24 cellular contexts compared by ENCODE assay signal in genomic region chr2:11397513-11397912, GRCh38.
"Had no signal": no experiment of that assay in that cellular context is flagged by ENCODE, and none has a peak within 500 bp of the region (broad histone marks: within the 10 kb centered on the region; RNA-seq: fewer than 3 reads in every experiment).

No MANE protein-coding gene starts in this region.

- H3K4me2 ChIP-seq: hepatocyte had no signal

- H3K9me3 Mint-ChIP-seq: activated T-cell treated with anti-CD3 and anti-CD28 coated beads, Interleukin-2, amount 50 U/mL, for 4 hours; activated T-helper 2 cell treated with anti-CD3 and anti-CD28 coated beads, Interferon-gamma antibody, Interleukin-2, Interleukin-4, amounts not matched to agents 10 μg/mL and 5 μg/mL and 100 μg/mL, durations not matched to agents 14 hours and 24 hours and 36 hours; immature natural killer cell; stimulated activated effector memory CD8-positive, alpha-beta T cell treated with anti-CD3 and anti-CD28 coated beads, Interleukin-12 subunit alpha, Interleukin-12 subunit beta, amount 100 ng/mL, for 72 hours; T-helper 2 cell treated with Interferon-gamma antibody and Interleukin-4, amounts not matched to agents 5 μg/mL and 100 μg/mL, for 36 hours had no signal

- H3K79me2 ChIP-seq: hepatocyte had no signal

- H3K27ac ChIP-seq: coronary artery, hepatocyte, lower lobe of right lung, stomach, suprapubic skin, tibial nerve, uterus had no signal

- H3K36me3 Mint-ChIP-seq: activated naive CD8-positive, alpha-beta T cell; immature natural killer cell; stimulated activated effector memory CD8-positive, alpha-beta T cell treated with anti-CD3 and anti-CD28 coated beads, Interleukin-12 subunit alpha, Interleukin-12 subunit beta, amount 100 ng/mL, for 72 hours had no signal

- H3K4me3 Mint-ChIP-seq: activated naive CD8-positive, alpha-beta T cell; activated T-cell treated with anti-CD3 and anti-CD28 coated beads, Interleukin-2, amount 50 U/mL, for 4 hours; endodermal cell; immature natural killer cell; stimulated activated effector memory CD8-positive, alpha-beta T cell treated with anti-CD3 and anti-CD28 coated beads, Interleukin-12 subunit alpha, Interleukin-12 subunit beta, amount 100 ng/mL, for 72 hours; T-helper 2 cell treated with Interferon-gamma antibody and Interleukin-4, amounts not matched to agents 5 μg/mL and 100 μg/mL, for 36 hours had no signal

- H3K27me3 ChIP-seq: hepatocyte, stomach, suprapubic skin, tibial nerve, uterus had no signal

- H3K36me3 ChIP-seq: lower lobe of right lung, stomach, suprapubic skin, tibial nerve, uterus had no signal

- H3K4me3 ChIP-seq: coronary artery, hepatocyte, lower lobe of right lung, mucosa of descending colon, stomach, suprapubic skin, tibial nerve, uterus had no signal

- H3K9me3 ChIP-seq: lower lobe of right lung, mucosa of descending colon, stomach, suprapubic skin, tibial nerve, uterus had no signal

- H3K4me1 Mint-ChIP-seq: immature natural killer cell; stimulated activated effector memory CD8-positive, alpha-beta T cell treated with anti-CD3 and anti-CD28 coated beads, Interleukin-12 subunit alpha, Interleukin-12 subunit beta, amount 100 ng/mL, for 72 hours had no signal

- ATAC-seq: activated T-cell treated with anti-CD3 and anti-CD28 coated beads, Interleukin-2, amount 50 U/mL, for 4 hours; mucosa of descending colon; sciatic nerve; stimulated activated effector memory CD8-positive, alpha-beta T cell treated with anti-CD3 and anti-CD28 coated beads, Interleukin-12 subunit alpha, Interleukin-12 subunit beta, amount 100 ng/mL, for 72 hours had no signal

- H2AFZ ChIP-seq: hepatocyte had no signal

- H3K27me3 Mint-ChIP-seq: activated naive CD8-positive, alpha-beta T cell had no signal

- DNase-seq: activated CD4-positive, alpha-beta T cell treated with anti-CD3 and anti-CD28 coated beads for 1 hour; activated CD4-positive, alpha-beta T cell treated with anti-CD3 and anti-CD28 coated beads, Interleukin-2, amount 50 U/mL, for 1 hour; activated CD8-positive, alpha-beta memory T cell treated with anti-CD3 and anti-CD28 coated beads for 24 hours; activated CD8-positive, alpha-beta memory T cell treated with anti-CD3 and anti-CD28 coated beads, Interleukin-2, amount 50 U/mL, for 4 hours; activated naive CD4-positive, alpha-beta T cell; activated T-cell treated with anti-CD3 and anti-CD28 coated beads, Interleukin-2, amount 50 U/mL, for 4 hours; immature natural killer cell; mesendoderm; small intestine; stimulated activated CD4-positive, alpha-beta T cell treated with anti-CD3 and anti-CD28 coated beads, Interleukin-2, amount 100 ng/mL, for 24 hours; stomach; uterus had no signal

- H3K27ac Mint-ChIP-seq: activated naive CD8-positive, alpha-beta T cell; activated T-helper 2 cell treated with anti-CD3 and anti-CD28 coated beads, Interferon-gamma antibody, Interleukin-2, Interleukin-4, amounts not matched to agents 10 μg/mL and 5 μg/mL and 100 μg/mL, durations not matched to agents 14 hours and 24 hours and 36 hours; endodermal cell; immature natural killer cell; stimulated activated effector memory CD8-positive, alpha-beta T cell treated with anti-CD3 and anti-CD28 coated beads, Interleukin-12 subunit alpha, Interleukin-12 subunit beta, amount 100 ng/mL, for 72 hours; T-helper 2 cell treated with Interferon-gamma antibody and Interleukin-4, amounts not matched to agents 5 μg/mL and 100 μg/mL, for 36 hours had no signal

- H3K4me1 ChIP-seq: uterus had no signal
